1 cellular context compared by ENCODE assay signal in the genomic region with DNA sequence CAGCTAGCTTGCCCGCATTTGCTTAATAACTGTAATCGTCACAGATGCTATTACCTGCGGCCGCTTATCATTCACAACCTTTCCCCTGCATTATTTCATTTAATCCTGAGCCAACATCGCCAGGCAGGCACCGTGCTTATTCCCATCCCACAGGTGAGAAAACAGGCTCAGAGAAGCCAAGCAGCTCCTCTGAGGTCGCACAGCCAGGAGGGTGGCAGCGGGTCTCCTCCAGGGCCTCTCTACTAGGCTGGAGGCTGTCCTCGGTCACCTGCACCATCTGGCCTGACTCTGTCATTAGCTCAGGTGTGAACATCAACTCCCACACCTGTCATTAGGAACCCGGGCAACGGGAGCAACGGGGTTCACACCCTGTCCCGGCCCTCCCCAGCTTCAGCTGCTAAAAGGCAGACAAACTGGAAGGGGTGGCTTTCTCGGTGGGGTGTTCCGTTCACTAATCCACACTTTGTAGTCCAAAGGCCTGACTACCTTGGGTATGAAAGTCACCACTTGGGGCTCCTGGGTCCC.
TF ChIP-seq lines count a peak whose summit lies in the region.

No MANE protein-coding gene starts in this region.

TF ChIP-seq in HepG2, 621 proteins besides CTCF, POLR2A, EP300 and RAD21:
- TF ChIP-seq ZNF768 (CRISPR knock-in tag; IDR thresholded peaks at IDR 0.05) (peak; percentile 86), PATZ1 (CRISPR knock-in tag; IDR thresholded peaks at IDR 0.05) (no peak)
